In the genomic region with DNA sequence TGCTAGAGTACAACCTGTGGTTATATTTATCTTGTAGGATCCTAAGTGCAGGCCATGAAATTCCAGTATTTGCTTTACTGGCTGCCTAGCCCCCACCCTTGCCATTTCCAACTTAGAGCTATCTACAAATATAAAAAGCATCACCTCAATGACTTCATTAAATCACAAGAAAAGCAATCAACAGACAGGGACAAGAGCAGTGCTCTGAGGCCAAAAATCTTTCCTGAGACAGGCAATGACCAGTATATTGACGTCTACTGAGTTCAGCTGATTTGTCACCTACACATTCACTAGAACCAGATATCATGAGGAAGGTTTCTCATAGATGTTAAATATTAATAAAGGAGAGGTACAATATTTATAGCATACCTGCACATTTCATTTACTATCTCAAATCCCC, we compare ENCODE assay signal across 21 cellular contexts. TPM values are rescaled to one million over a fixed set of nuclear protein-coding genes. Genes with fewer than 3 reads are reported as not detected.
DNase-seq lines count a peak whose midpoint lies in the region; ATAC-seq and TF ChIP-seq lines count a peak whose summit lies in the region.
"Had no signal": no experiment of that assay in that cellular context is flagged by ENCODE, and none has a peak within 500 bp of the region (broad histone marks: within the 10 kb centered on the region; RNA-seq: fewer than 3 reads in every experiment).

No MANE protein-coding gene starts in this region.

- H3K36me3 Mint-ChIP-seq in stimulated activated naive CD8-positive, alpha-beta T cell treated with anti-CD3 and anti-CD28 coated beads, Interleukin-15, Interleukin-2, amounts not matched to agents 100 ng/mL and 50 ng/mL, for 24 hours (ENCODE audit: low read depth), result peaks cover 82% of the 10 kb centered on the region
- H3K36me3 Mint-ChIP-seq in memory B cell, result peaks cover 54% of the 10 kb centered on the region
- peaks cover 77% of the 10 kb centered on the region for H3K36me3 Mint-ChIP-seq in activated T-helper 2 cell treated with anti-CD3 and anti-CD28 coated beads, Interferon-gamma antibody, Interleukin-2, Interleukin-4, amounts not matched to agents 10 μg/mL and 5 μg/mL and 100 μg/mL, durations not matched to agents 14 hours and 24 hours and 36 hours (ENCODE audit: low read depth)

- no peak for DNase-seq in SK-N-SH
- no peak for DNase-seq in stimulated activated naive CD8-positive, alpha-beta T cell treated with anti-CD3 and anti-CD28 coated beads, Interleukin-15, Interleukin-2, amounts not matched to agents 100 U/mL and 50 U/mL, for 24 hours
- no peak for DNase-seq in memory B cell (ENCODE audit: low spot score in 2 of 2)
- DNase-seq in activated T-helper 2 cell treated with anti-CD3 and anti-CD28 coated beads, Interferon-gamma antibody, Interleukin-2, Interleukin-4, amounts not matched to agents 10 μg/mL and 5 μg/mL and 100 μg/mL, durations not matched to agents 14 hours and 24 hours and 36 hours (ENCODE audit: low spot score), result no peak
- no peak for DNase-seq in NCI-H2196 (lab: John Stamatoyannopoulos, UW; ENCODE audit: unreplicated experiment)
- DNase-seq: Caco-2; CD8-positive, alpha-beta T cell; H9; MG63; NCI-H2029; NCI-H510A; NCI-H69; SIG-M5 had no signal

- H3K4me1 ChIP-seq in SK-N-SH (ENCODE audit: control insufficient read depth in 1 of 2, insufficient read depth in 2 of 2, low read depth in 1 of 2, low read length in 1 of 2), result peaks cover 0 to 11% of the 10 kb centered on the region in 2 experiments; a peak in 2 of 4 replicates

- H3K4me3 Mint-ChIP-seq in stimulated activated naive CD8-positive, alpha-beta T cell treated with anti-CD3 and anti-CD28 coated beads, Interleukin-15, Interleukin-2, amounts not matched to agents 100 ng/mL and 50 ng/mL, for 24 hours, result no peak overlapping the region
- H3K4me3 Mint-ChIP-seq in memory B cell, result no peak overlapping the region
- H3K4me3 Mint-ChIP-seq in activated T-helper 2 cell treated with anti-CD3 and anti-CD28 coated beads, Interferon-gamma antibody, Interleukin-2, Interleukin-4, amounts not matched to agents 10 μg/mL and 5 μg/mL and 100 μg/mL, durations not matched to agents 14 hours and 24 hours and 36 hours (ENCODE audit: low read depth), result no peak overlapping the region
- H3K4me3 Mint-ChIP-seq: B cell; CD8-positive, alpha-beta T cell; GM23338; H9 had no signal

- H3K27ac Mint-ChIP-seq in stimulated activated naive CD8-positive, alpha-beta T cell treated with anti-CD3 and anti-CD28 coated beads, Interleukin-15, Interleukin-2, amounts not matched to agents 100 ng/mL and 50 ng/mL, for 24 hours, result peak overlapping the region; percentile 66
- H3K27ac Mint-ChIP-seq in memory B cell, result peak overlapping the region; percentile 41
- no peak overlapping the region for H3K27ac Mint-ChIP-seq in activated T-helper 2 cell treated with anti-CD3 and anti-CD28 coated beads, Interferon-gamma antibody, Interleukin-2, Interleukin-4, amounts not matched to agents 10 μg/mL and 5 μg/mL and 100 μg/mL, durations not matched to agents 14 hours and 24 hours and 36 hours
- H3K27ac Mint-ChIP-seq: B cell; CD8-positive, alpha-beta T cell; GM23338 had no signal

- peak overlapping the region; percentile 47; a peak in 2 of 4 replicates for H3K27ac ChIP-seq in SK-N-SH (ENCODE audit: low read depth in 2 of 2, low read length in 1 of 2)
- H3K27ac ChIP-seq: 22Rv1, C4-2B had no signal

- H3K9ac ChIP-seq in SK-N-SH, result no peak overlapping the region

- no peak overlapping the region for H2AFZ ChIP-seq in SK-N-SH (ENCODE audit: low read depth)
- H2AFZ ChIP-seq: GM23338 had no signal

- ATAC-seq in SK-N-SH treated with all-trans-retinoic acid at 6 μM for 48 hours (no peak), memory B cell (ENCODE audit: low read depth) (no peak), GM19455 (IDR thresholded peaks at IDR 0.05; ENCODE audit: unreplicated experiment) (no peak)
- ATAC-seq in stimulated activated naive CD8-positive, alpha-beta T cell treated with anti-CD3 and anti-CD28 coated beads, Interleukin-15, Interleukin-2, amounts not matched to agents 100 U/mL and 50 U/mL, for 24 hours, result no peak
- ATAC-seq: CD8-positive, alpha-beta T cell; GM23338; K562 had no signal

- no peaks in the 10 kb centered on the region for H4K20me1 ChIP-seq in SK-N-SH (ENCODE audit: insufficient read depth)

- no peak for TF ChIP-seq CTCF in SK-N-SH (IDR thresholded peaks at IDR 0.05)

- H3K9me3 Mint-ChIP-seq in stimulated activated naive CD8-positive, alpha-beta T cell treated with anti-CD3 and anti-CD28 coated beads, Interleukin-15, Interleukin-2, amounts not matched to agents 100 ng/mL and 50 ng/mL, for 24 hours, result no peaks in the 10 kb centered on the region
- no peaks in the 10 kb centered on the region for H3K9me3 Mint-ChIP-seq in memory B cell
- H3K9me3 Mint-ChIP-seq in activated T-helper 2 cell treated with anti-CD3 and anti-CD28 coated beads, Interferon-gamma antibody, Interleukin-2, Interleukin-4, amounts not matched to agents 10 μg/mL and 5 μg/mL and 100 μg/mL, durations not matched to agents 14 hours and 24 hours and 36 hours, result no peaks in the 10 kb centered on the region
- H3K9me3 Mint-ChIP-seq: CD8-positive, alpha-beta T cell; GM23338; H9 had no signal

- peaks cover 50 to 83% of the 10 kb centered on the region in 2 experiments for H3K36me3 ChIP-seq in SK-N-SH (replicated peaks in 1 of 2; ENCODE audit: control insufficient read depth in 1 of 2, insufficient read depth in 2 of 2, low read length in 1 of 2)

- H3K27me3 ChIP-seq in SK-N-SH (ENCODE audit: insufficient read depth), result no peaks in the 10 kb centered on the region
- H3K27me3 ChIP-seq: MG63 had no signal

- no peak overlapping the region for H3K4me2 ChIP-seq in SK-N-SH
- H3K4me2 ChIP-seq: GM23338 had no signal

- CTCF ChIA-PET in SK-N-SH (lab: Yijun Ruan, JAX), result interaction anchor here (1.0 kb wide), 1 partner anchor 16 kb away, joined by 3 read pairs; no protein-coding TSS in a partner anchor

- H3K4me1 Mint-ChIP-seq in stimulated activated naive CD8-positive, alpha-beta T cell treated with anti-CD3 and anti-CD28 coated beads, Interleukin-15, Interleukin-2, amounts not matched to agents 100 ng/mL and 50 ng/mL, for 24 hours (ENCODE audit: low read depth), result peaks cover 3% of the 10 kb centered on the region
- no peaks in the 10 kb centered on the region for H3K4me1 Mint-ChIP-seq in memory B cell
- peaks cover 14% of the 10 kb centered on the region for H3K4me1 Mint-ChIP-seq in activated T-helper 2 cell treated with anti-CD3 and anti-CD28 coated beads, Interferon-gamma antibody, Interleukin-2, Interleukin-4, amounts not matched to agents 10 μg/mL and 5 μg/mL and 100 μg/mL, durations not matched to agents 14 hours and 24 hours and 36 hours (ENCODE audit: low read depth)
- H3K4me1 Mint-ChIP-seq: B cell had no signal

- 100% methylated on average over 1 of the region's 1 CpG for WGBS in SK-N-SH (ENCODE audit: low lambda C conversion rate)

- no peaks in the 10 kb centered on the region for H3K9me3 ChIP-seq in SK-N-SH
- H3K9me3 ChIP-seq: Caco-2, MG63 had no signal

- TF ChIP-seq RAD21 in SK-N-SH (IDR thresholded peaks at IDR 0.05; ENCODE audit: low read length), result no peak

- POLR2A ChIA-PET in SK-N-SH (lab: Yijun Ruan, JAX), result no interaction called here

- no peak for TF ChIP-seq EP300 in SK-N-SH (IDR thresholded peaks at IDR 0.05; ENCODE audit: borderline replicate concordance in 1 of 2, low read depth in 1 of 2, low read length in 1 of 2)

- intact Hi-C loops in activated T-helper 2 cell treated with anti-CD3 and anti-CD28 coated beads, Interferon-gamma antibody, Interleukin-2, Interleukin-4, amounts not matched to agents 10 μg/mL and 5 μg/mL and 100 μg/mL, durations not matched to agents 14 hours and 24 hours and 36 hours (cut with micrococcal nuclease), result no loop called here

- no peaks in the 10 kb centered on the region for H3K27me3 Mint-ChIP-seq in stimulated activated naive CD8-positive, alpha-beta T cell treated with anti-CD3 and anti-CD28 coated beads, Interleukin-15, Interleukin-2, amounts not matched to agents 100 ng/mL and 50 ng/mL, for 24 hours
- H3K27me3 Mint-ChIP-seq in memory B cell, result no peaks in the 10 kb centered on the region
- no peaks in the 10 kb centered on the region for H3K27me3 Mint-ChIP-seq in activated T-helper 2 cell treated with anti-CD3 and anti-CD28 coated beads, Interferon-gamma antibody, Interleukin-2, Interleukin-4, amounts not matched to agents 10 μg/mL and 5 μg/mL and 100 μg/mL, durations not matched to agents 14 hours and 24 hours and 36 hours (ENCODE audit: low read depth)
- H3K27me3 Mint-ChIP-seq: B cell had no signal

- no peak overlapping the region for H3K4me3 ChIP-seq in SK-N-SH (ENCODE audit: low read depth in 2 of 2, low read length in 1 of 2)
- H3K4me3 ChIP-seq: GM23338, K562, MG63 had no signal

- no peaks in the 10 kb centered on the region for H3K9me2 ChIP-seq in SK-N-SH

- H3F3A ChIP-seq in SK-N-SH (replicated peaks; ENCODE audit: insufficient read depth), result peaks cover 12% of the 10 kb centered on the region

- H3K79me2 ChIP-seq in SK-N-SH (ENCODE audit: insufficient read depth), result peaks cover 8% of the 10 kb centered on the region; the same call in 1 of the 2 replicates

TF ChIP-seq in SK-N-SH, 30 proteins besides CTCF, POLR2A, EP300 and RAD21 (continues in another document):
- no peak for TF ChIP-seq GABPA (IDR thresholded peaks at IDR 0.05; ENCODE audit: low read depth)
- no peak for TF ChIP-seq SMC3 (IDR thresholded peaks at IDR 0.05; ENCODE audit: low read depth, low read length)
- no peak for TF ChIP-seq MEF2A (IDR thresholded peaks at IDR 0.05; ENCODE audit: borderline replicate concordance, low read depth)
- TF ChIP-seq EZH2phosphoT487 (IDR thresholded peaks at IDR 0.05; ENCODE audit: borderline replicate concordance, low read depth), result no peak

TF ChIP-seq in SK-N-SH treated with all-trans-retinoic acid at 6 μM for 48 hours, 23 proteins besides CTCF, POLR2A, EP300 and RAD21 (continues in another document):
- TF ChIP-seq PPARA (CRISPR knock-in tag; IDR thresholded peaks at IDR 0.05; ENCODE audit: borderline replicate concordance) (no peak), ZNF70 (CRISPR knock-in tag; IDR thresholded peaks at IDR 0.05) (no peak), ZNF8 (CRISPR knock-in tag; IDR thresholded peaks at IDR 0.05) (no peak), ZFP3 (CRISPR knock-in tag; IDR thresholded peaks at IDR 0.05) (no peak), GLIS3 (CRISPR knock-in tag; IDR thresholded peaks at IDR 0.05) (no peak), SNAI2 (CRISPR knock-in tag; IDR thresholded peaks at IDR 0.05) (no peak), ESRRG (CRISPR knock-in tag; IDR thresholded peaks at IDR 0.05) (no peak)

RNA-seq across cellular contexts. Expression of a gene that starts 38.4 kb away (rescaled TPM):
- 32.8 and 45.0 TPM in 2 replicates for polyA plus RNA-seq in SK-N-SH (2012; rRNA removed)
- 61.3 and 78.0 TPM in 2 replicates for polyA plus RNA-seq in SK-N-SH (2012; cell fraction: cytosol; rRNA removed)
- polyA plus RNA-seq in SK-N-SH (2012; cell fraction: nucleus; rRNA removed), result 18.5 and 32.1 TPM in 2 replicates
- 19.8 and 21.6 TPM in 2 replicates for total RNA-seq in activated T-helper 2 cell treated with anti-CD3 and anti-CD28 coated beads, Interferon-gamma antibody, Interleukin-2, Interleukin-4, amounts not matched to agents 10 μg/mL and 5 μg/mL and 100 μg/mL, durations not matched to agents 14 hours and 24 hours and 36 hours
